Comparison of ENCODE assay signal across 31 cellular contexts in the genomic region with DNA sequence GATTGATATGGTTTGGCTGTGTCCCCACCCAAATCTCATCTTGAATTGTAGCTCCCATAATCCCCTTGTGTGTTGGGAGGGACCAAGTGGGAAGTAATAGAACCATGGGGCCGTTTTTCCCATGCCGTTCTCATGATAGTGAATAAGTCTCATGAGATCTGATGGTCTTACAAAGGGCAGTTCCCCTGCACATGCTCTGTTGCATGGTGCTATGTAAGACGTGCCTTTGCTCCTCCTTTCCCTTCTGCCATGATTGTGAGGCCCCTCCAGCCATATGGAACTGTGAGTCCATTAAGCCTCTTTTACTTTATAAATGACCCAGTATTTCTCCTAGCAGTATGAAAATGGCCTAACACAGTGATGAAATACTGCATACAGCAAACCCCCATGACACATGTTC.
A peak's percentile ranks its signal among the peaks of the same experiment; 100 is the strongest.
DNase-seq lines count a peak whose midpoint lies in the region; ATAC-seq, FAIRE-seq and TF ChIP-seq lines count a peak whose summit lies in the region.
"Had no signal": no experiment of that assay in that cellular context is flagged by ENCODE, and none has a peak within 500 bp of the region (broad histone marks: within the 10 kb centered on the region; RNA-seq: fewer than 3 reads in every experiment).

No MANE protein-coding gene starts in this region.

- H3K4me3 ChIP-seq in K562 (no peak overlapping the region), hepatocyte (no peak overlapping the region)
- H3K4me3 ChIP-seq: A549; BLaER1; BLaER1 treated with 17β-estradiol and CSF1 and Interleukin-3, amounts not matched to agents 10 nM and 100 nM had no signal

- H3K27ac ChIP-seq in K562 (ENCODE audit: extremely low read depth, low read depth, low read length) (no peak overlapping the region), hepatocyte (no peak overlapping the region)
- H3K27ac ChIP-seq: 22Rv1; A549; BLaER1; BLaER1 treated with 17β-estradiol and CSF1 and Interleukin-3, amounts not matched to agents 10 nM and 100 nM; C4-2B had no signal

- H3K9me1 ChIP-seq in K562 (ENCODE audit: control insufficient read depth, insufficient read depth, low read length) = no peaks in the 10 kb centered on the region

- no peaks in the 10 kb centered on the region for H3K36me3 ChIP-seq in K562 (ENCODE audit: control insufficient read depth, insufficient read depth, low read length)
- no peaks in the 10 kb centered on the region for H3K36me3 ChIP-seq in hepatocyte (replicated peaks; ENCODE audit: insufficient read depth, low read depth)
- H3K36me3 ChIP-seq: BE2C; BLaER1; BLaER1 treated with 17β-estradiol and CSF1 and Interleukin-3, amounts not matched to agents 10 nM and 100 nM had no signal

- H3K4me2 ChIP-seq in K562 (ENCODE audit: insufficient read depth, low read length) (no peak overlapping the region), hepatocyte (no peak overlapping the region)
- H3K4me2 ChIP-seq: A549; BLaER1; BLaER1 treated with 17β-estradiol and CSF1 and Interleukin-3, amounts not matched to agents 10 nM and 100 nM had no signal

- H4K20me1 ChIP-seq in K562 (replicated peaks; ENCODE audit: control insufficient read depth, insufficient read depth, low read length) (no peaks in the 10 kb centered on the region), hepatocyte (ENCODE audit: insufficient read depth, poor library complexity, severe bottlenecking) (no peaks in the 10 kb centered on the region)
- H4K20me1 ChIP-seq: BLaER1; BLaER1 treated with 17β-estradiol and CSF1 and Interleukin-3, amounts not matched to agents 10 nM and 100 nM had no signal

- H2AFZ ChIP-seq in K562 (ENCODE audit: low read depth, low read length) (no peak overlapping the region), hepatocyte (no peak overlapping the region)

- DNase-seq in K562 (ENCODE audit: extremely low read depth in 1 of 4, low spot score in 3 of 4) = no peak
- no peak for DNase-seq in urothelium cell line (ENCODE audit: low spot score)
- DNase-seq in SW480 (ENCODE audit: low spot score) = no peak
- DNase-seq in hepatocyte (ENCODE audit: low spot score) = no peak
- DNase-seq: 8988T; ACHN; AML-193; BE2C; C1 segment of cervical spinal cord; Caco-2; Calu3; CD4-positive, alpha-beta memory T cell; CD4-positive, alpha-beta T cell; CD4-positive, CD25-positive, alpha-beta regulatory T cell; CD8-positive, alpha-beta memory T cell; CD8-positive, alpha-beta T cell; COR-L47; DMS 273 treated with DMSO at 0.1 percent for 48 hours; DMS153; DMS53; DMS79; DMS79 treated with DMSO at 0.1 percent for 48 hours; DND-41; EL had no signal

- no peak for FAIRE-seq in K562 (lab: Jason Lieb, UNC)
- peak; percentile 9 for FAIRE-seq in urothelium cell line (lab: Jason Lieb, UNC)
- FAIRE-seq: A204.1, A549, D721Med had no signal

- H3K9me3 ChIP-seq in K562 (replicated peaks; ENCODE audit: control insufficient read depth, insufficient read depth, low read depth, low read length) (no peaks in the 10 kb centered on the region), hepatocyte (ENCODE audit: low read depth) (no peaks in the 10 kb centered on the region)
- H3K9me3 ChIP-seq: A549; BE2C; BLaER1; BLaER1 treated with 17β-estradiol and CSF1 and Interleukin-3, amounts not matched to agents 10 nM and 100 nM; Caco-2 had no signal

- CTCF ChIA-PET in K562 (lab: Yijun Ruan, JAX; ENCODE audit: low intra/inter-chr PET ratio) = no interaction called here

- H3K9ac ChIP-seq in K562 (ENCODE audit: insufficient read depth in 1 of 2, low read depth in 2 of 2, low read length in 2 of 2) = no peak overlapping the region
- H3K9ac ChIP-seq: BLaER1; BLaER1 treated with 17β-estradiol and CSF1 and Interleukin-3, amounts not matched to agents 10 nM and 100 nM had no signal

- TF ChIP-seq POLR2A in K562 (conservative IDR thresholded peaks at IDR 0.05) = no peak

- no peak for ATAC-seq in K562
- ATAC-seq: A549; CD8-positive, alpha-beta T cell had no signal

- no peak for TF ChIP-seq EP300 in K562 (IDR thresholded peaks at IDR 0.05; ENCODE audit: low read length)

- no peaks in the 10 kb centered on the region for H3K79me2 ChIP-seq in K562 (ENCODE audit: control insufficient read depth, insufficient read depth, low read length)
- H3K79me2 ChIP-seq in hepatocyte = no peaks in the 10 kb centered on the region

- no peak for TF ChIP-seq RAD21 in K562 (CRISPR knock-in tag; conservative IDR thresholded peaks at IDR 0.05 in 1 of 2, IDR thresholded peaks at IDR 0.05 in 1 of 2)

- TF ChIP-seq CTCF in K562 (IDR thresholded peaks at IDR 0.05 in 2 of 3, conservative IDR thresholded peaks at IDR 0.05 in 1 of 3; ENCODE audit: insufficient read depth in 2 of 3, low read depth in 1 of 3, low read length in 3 of 3) (no peak), hepatocyte (IDR thresholded peaks at IDR 0.05; ENCODE audit: poor library complexity) (no peak)

- POLR2A ChIA-PET in K562 (lab: Yijun Ruan, JAX) = interaction anchor here (0.6 to 0.7 kb wide), 2 partner anchors 310 to 708 kb away, joined by 3 read pairs; no protein-coding TSS in a partner anchor

- WGBS in K562 (ENCODE audit: insufficient coverage, low coverage, missing lambda C conversion rate) = 7% methylated on average over 3 of the region's 3 CpGs
- WGBS in hepatocyte (ENCODE audit: low lambda C conversion rate, missing lambda C conversion rate) = 88% methylated on average over 3 of the region's 3 CpGs

- no TSS peak for BruUV-seq in K562 (replicated peaks; lab: Mats Ljungman, UMichigan)

- H3K4me1 ChIP-seq in K562 (replicated peaks in 1 of 2; ENCODE audit: control insufficient read depth in 2 of 2, insufficient read depth in 2 of 2, low read length in 2 of 2) (peaks cover 0 to 11% of the 10 kb centered on the region in 2 experiments; a peak in 2 of 5 replicates), hepatocyte (ENCODE audit: insufficient read depth) (no peaks in the 10 kb centered on the region)
- H3K4me1 ChIP-seq: A549; BE2C; BLaER1; BLaER1 treated with 17β-estradiol and CSF1 and Interleukin-3, amounts not matched to agents 10 nM and 100 nM; Caco-2 had no signal

- in situ Hi-C loops in K562 (cut with MboI) = loop anchor here (25.0 kb wide), 1 partner anchor 309 kb away; no protein-coding TSS in a partner anchor

- intact Hi-C loops in K562 (cut with micrococcal nuclease) = no loop called here

- no peaks in the 10 kb centered on the region for H3K9me2 ChIP-seq in hepatocyte (replicated peaks; ENCODE audit: insufficient read depth)

- H3K27me3 ChIP-seq in K562 (ENCODE audit: control insufficient read depth in 2 of 2, insufficient read depth in 2 of 2, low read length in 2 of 2) (no peaks in the 10 kb centered on the region), hepatocyte (no peaks in the 10 kb centered on the region)
- H3K27me3 ChIP-seq: BLaER1; BLaER1 treated with 17β-estradiol and CSF1 and Interleukin-3, amounts not matched to agents 10 nM and 100 nM had no signal

TF ChIP-seq in K562, 482 proteins besides CTCF, POLR2A, EP300 and RAD21:
- TF ChIP-seq ZFP36 (IDR thresholded peaks at IDR 0.05; ENCODE audit: low read depth, low read length, partially characterized antibody) (peak; percentile 9), ZNF431 (CRISPR knock-in tag; IDR thresholded peaks at IDR 0.05) (peak; percentile 94), CAMTA2 (CRISPR knock-in tag; conservative IDR thresholded peaks at IDR 0.05) (no peak), EWSR1 (IDR thresholded peaks at IDR 0.05; ENCODE audit: borderline replicate concordance, low read depth, partially characterized antibody) (no peak), POLR2AphosphoS5 (IDR thresholded peaks at IDR 0.05; ENCODE audit: control insufficient read depth, insufficient read depth, low read depth, low read length) (no peak), ZNF436 (CRISPR knock-in tag; IDR thresholded peaks at IDR 0.05) (no peak)
- TF ChIP-seq, protein P1, sequence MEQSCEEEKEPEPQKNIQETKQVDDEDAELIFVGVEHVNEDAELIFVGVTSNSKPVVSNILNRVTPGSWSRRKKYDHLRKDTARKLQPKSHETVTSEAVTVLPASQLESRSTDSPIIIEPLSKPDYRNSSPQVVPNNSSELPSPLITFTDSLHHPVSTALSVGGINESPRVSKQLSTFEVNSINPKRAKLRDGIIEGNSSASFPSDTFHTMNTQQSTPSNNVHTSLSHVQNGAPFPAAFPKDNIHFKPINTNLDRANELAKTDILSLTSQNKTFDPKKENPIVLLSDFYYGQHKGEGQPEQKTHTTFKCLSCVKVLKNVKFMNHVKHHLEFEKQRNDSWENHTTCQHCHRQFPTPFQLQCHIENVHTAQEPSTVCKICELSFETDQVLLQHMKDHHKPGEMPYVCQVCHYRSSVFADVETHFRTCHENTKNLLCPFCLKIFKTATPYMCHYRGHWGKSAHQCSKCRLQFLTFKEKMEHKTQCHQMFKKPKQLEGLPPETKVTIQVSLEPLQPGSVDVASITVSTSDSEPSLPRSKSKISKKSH (CRISPR knock-in tag; IDR thresholded peaks at IDR 0.05) = no peak
- TF ChIP-seq, protein P2, sequence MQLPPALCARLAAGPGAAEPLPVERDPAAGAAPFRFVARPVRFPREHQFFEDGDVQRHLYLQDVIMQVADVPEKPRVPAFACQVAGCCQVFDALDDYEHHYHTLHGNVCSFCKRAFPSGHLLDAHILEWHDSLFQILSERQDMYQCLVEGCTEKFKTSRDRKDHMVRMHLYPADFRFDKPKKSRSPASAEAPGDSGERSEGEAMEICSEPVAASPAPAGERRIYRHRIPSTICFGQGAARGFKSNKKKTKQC (CRISPR knock-in tag; IDR thresholded peaks at IDR 0.05) = no peak
